ENCODE assay signal across 1 cellular context in the genomic region with DNA sequence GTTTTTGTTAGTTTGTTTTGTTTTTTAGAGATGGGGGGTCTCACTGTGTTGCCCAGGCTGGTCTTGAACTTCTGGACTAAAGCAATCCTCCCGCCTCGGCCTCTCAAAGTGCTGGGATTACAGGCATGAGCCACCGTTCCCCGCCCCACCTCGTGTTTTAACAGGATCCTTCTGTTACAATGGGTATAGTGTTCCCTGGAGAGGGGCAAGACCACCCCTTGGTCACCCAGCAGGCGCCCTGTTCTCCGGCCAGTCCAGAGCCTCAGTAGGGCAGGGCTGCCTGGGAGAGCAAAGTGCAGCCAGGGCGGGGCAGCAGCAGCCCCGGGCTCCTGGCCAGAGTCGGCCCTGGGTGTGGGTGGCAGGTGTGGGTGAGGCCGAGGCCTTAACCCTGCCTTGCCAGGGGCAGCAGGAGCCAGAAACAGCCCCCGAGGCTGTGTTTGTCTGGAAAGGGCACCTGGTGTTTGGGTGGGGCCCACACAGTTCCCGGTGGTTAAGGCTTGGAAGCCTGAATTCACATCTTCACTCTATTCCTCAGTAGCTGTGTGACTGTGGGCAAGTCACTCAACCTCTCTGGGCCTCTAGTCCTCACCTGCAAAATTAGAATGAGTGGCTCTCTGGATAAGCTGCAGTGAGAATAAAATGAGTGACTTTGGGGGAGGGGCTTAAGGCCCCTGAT.
TF ChIP-seq lines count a peak whose summit lies in the region.

No MANE protein-coding gene starts in this region.

TF ChIP-seq in K562, 482 proteins besides CTCF, POLR2A, EP300 and RAD21 (continued from another document):
- TF ChIP-seq BCOR (IDR thresholded peaks at IDR 0.05) = peak; percentile 88
- peak; percentile 71; the same call in 1 of the 2 replicates for TF ChIP-seq PTBP1 (IDR thresholded peaks at IDR 0.05; ENCODE audit: low read depth, low read length)
